In the genomic region with DNA sequence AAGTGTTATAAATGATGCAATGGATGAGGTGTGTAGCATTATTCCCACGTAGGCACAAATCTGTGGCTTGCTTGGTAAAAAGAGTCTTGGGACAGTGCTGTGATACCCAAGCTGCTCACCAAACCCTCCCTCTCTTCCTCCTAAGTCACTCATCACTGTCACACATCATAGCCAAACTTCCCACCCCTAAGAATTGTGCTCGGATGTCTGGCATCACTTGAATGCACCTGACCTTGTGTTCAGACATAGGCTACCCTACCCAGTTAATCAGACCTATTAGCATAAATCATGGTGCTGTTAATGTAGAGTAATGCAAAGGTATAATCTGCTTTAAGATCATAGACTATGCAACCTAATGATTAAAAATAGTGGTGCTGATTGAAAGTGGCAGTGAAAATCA, we compare ENCODE assay signal across 20 cellular contexts.
DNase-seq lines count a peak whose midpoint lies in the region; ATAC-seq and TF ChIP-seq lines count a peak whose summit lies in the region.
"Had no signal": no experiment of that assay in that cellular context is flagged by ENCODE, and none has a peak within 500 bp of the region (broad histone marks: within the 10 kb centered on the region; RNA-seq: fewer than 3 reads in every experiment).

No MANE protein-coding gene starts in this region.

- H2AFZ ChIP-seq in Karpas-422 (ENCODE audit: low read length) (no peak overlapping the region), neural progenitor cell (replicated peaks) (no peak overlapping the region)

- H3F3A ChIP-seq in neural progenitor cell (ENCODE audit: low read depth) = peaks cover 11% of the 10 kb centered on the region

- H3K9me3 Mint-ChIP-seq in neural progenitor cell = peaks cover 17% of the 10 kb centered on the region

- no peak overlapping the region for H3K4me3 ChIP-seq in Karpas-422 (ENCODE audit: low read length)
- H3K4me3 ChIP-seq in neural progenitor cell = no peak overlapping the region
- H3K4me3 ChIP-seq in heart left ventricle = no peak overlapping the region
- H3K4me3 ChIP-seq: BLaER1 had no signal

- H3K4me2 ChIP-seq in Karpas-422 (ENCODE audit: low read depth, low read length, poor library complexity, severe bottlenecking) (no peak overlapping the region), neural progenitor cell (no peak overlapping the region)
- H3K4me2 ChIP-seq: BLaER1 had no signal

- no peak overlapping the region for H3K9ac ChIP-seq in Karpas-422 (ENCODE audit: low read length)
- H3K9ac ChIP-seq in neural progenitor cell = no peak overlapping the region
- H3K9ac ChIP-seq: BLaER1 had no signal

- TF ChIP-seq CTCF in neural progenitor cell (IDR thresholded peaks at IDR 0.05) (no peak), heart left ventricle (IDR thresholded peaks at IDR 0.05) (no peak)

- 49 to 65% (median 60%) methylated on average over 2 of the region's 2 CpGs for WGBS in heart left ventricle, 4 donors

- H3K27ac ChIP-seq in Karpas-422 (ENCODE audit: low read length) (peak overlapping the region; percentile 50), neural progenitor cell (no peak overlapping the region), heart left ventricle (no peak overlapping the region)
- H3K27ac ChIP-seq: BLaER1 had no signal

- H3K27ac Mint-ChIP-seq in neural progenitor cell = peak overlapping the region; percentile 9
- H3K27ac Mint-ChIP-seq: CD14-positive monocyte; CD4-positive, alpha-beta memory T cell; CD4-positive, CD25-positive, alpha-beta regulatory T cell; CD8-positive, alpha-beta memory T cell had no signal

- H3K4me3 Mint-ChIP-seq in neural progenitor cell = no peak overlapping the region
- H3K4me3 Mint-ChIP-seq: CD14-positive monocyte; CD4-positive, alpha-beta memory T cell; CD4-positive, CD25-positive, alpha-beta regulatory T cell; CD8-positive, alpha-beta memory T cell had no signal

- TF ChIP-seq POLR2A in heart left ventricle (IDR thresholded peaks at IDR 0.05) = no peak

- H3K4me1 Mint-ChIP-seq in neural progenitor cell = peaks cover 23% of the 10 kb centered on the region
- H3K4me1 Mint-ChIP-seq: CD14-positive monocyte; CD4-positive, alpha-beta memory T cell; CD4-positive, CD25-positive, alpha-beta regulatory T cell; CD8-positive, alpha-beta memory T cell had no signal

- peaks cover 14% of the 10 kb centered on the region for H3K4me1 ChIP-seq in Karpas-422 (ENCODE audit: low read length)
- peaks cover 20% of the 10 kb centered on the region for H3K4me1 ChIP-seq in neural progenitor cell
- no peaks in the 10 kb centered on the region for H3K4me1 ChIP-seq in heart left ventricle
- H3K4me1 ChIP-seq: BE2C, BLaER1 had no signal

- no peaks in the 10 kb centered on the region for H4K20me1 ChIP-seq in Karpas-422 (ENCODE audit: insufficient read depth, low read depth, low read length)
- no peaks in the 10 kb centered on the region for H4K20me1 ChIP-seq in neural progenitor cell (ENCODE audit: low read depth)
- H4K20me1 ChIP-seq: BLaER1 had no signal

- DNase-seq in Karpas-422 (no peak), SK-N-DZ (ENCODE audit: low spot score) (peak; percentile 56), neural progenitor cell (ENCODE audit: low spot score) (no peak), heart left ventricle (no peak)
- DNase-seq: 8988T; ACHN; BE2C; C1 segment of cervical spinal cord; CD4-positive, alpha-beta memory T cell; CD4-positive, CD25-positive, alpha-beta regulatory T cell; CD8-positive, alpha-beta memory T cell; COR-L47; DMS 273 treated with DMSO at 0.1 percent for 48 hours; DMS153; DMS53; DMS79 treated with DMSO at 0.1 percent for 48 hours; GF-D8 had no signal

- H3K36me3 Mint-ChIP-seq in neural progenitor cell = peaks cover 13% of the 10 kb centered on the region
- H3K36me3 Mint-ChIP-seq: CD14-positive monocyte; CD4-positive, alpha-beta memory T cell; CD4-positive, CD25-positive, alpha-beta regulatory T cell; CD8-positive, alpha-beta memory T cell had no signal

- intact Hi-C loops in heart left ventricle (cut with DNase I) = loop anchor here in 3 of 10 donors (5.0 to 10.0 kb wide), 4 partner anchors 61 to 384 kb away; no protein-coding TSS in a partner anchor

- H3K36me3 ChIP-seq in Karpas-422 (ENCODE audit: insufficient read depth, low read length) = no peaks in the 10 kb centered on the region
- H3K36me3 ChIP-seq in neural progenitor cell = no peaks in the 10 kb centered on the region
- H3K36me3 ChIP-seq in heart left ventricle = no peaks in the 10 kb centered on the region
- H3K36me3 ChIP-seq: BE2C, BLaER1 had no signal

- H3K9me3 ChIP-seq in Karpas-422 (ENCODE audit: low read length) (no peaks in the 10 kb centered on the region), neural progenitor cell (ENCODE audit: low read depth) (no peaks in the 10 kb centered on the region), heart left ventricle (no peaks in the 10 kb centered on the region)
- H3K9me3 ChIP-seq: BE2C, BLaER1 had no signal

- no peaks in the 10 kb centered on the region for H3K79me2 ChIP-seq in Karpas-422 (ENCODE audit: low read length)
- H3K79me2 ChIP-seq in neural progenitor cell (ENCODE audit: low read depth) = no peaks in the 10 kb centered on the region

- H3K27me3 ChIP-seq in Karpas-422 (ENCODE audit: low read length) (no peaks in the 10 kb centered on the region), neural progenitor cell (no peaks in the 10 kb centered on the region), heart left ventricle (no peaks in the 10 kb centered on the region)
- H3K27me3 ChIP-seq: BE2C, BLaER1 had no signal

- peaks cover 6% of the 10 kb centered on the region for H3K27me3 Mint-ChIP-seq in neural progenitor cell (ENCODE audit: insufficient read depth, low read depth)
- H3K27me3 Mint-ChIP-seq: CD4-positive, alpha-beta memory T cell; CD4-positive, CD25-positive, alpha-beta regulatory T cell; CD8-positive, alpha-beta memory T cell had no signal

- H3K9me2 ChIP-seq in Karpas-422 (replicated peaks; ENCODE audit: insufficient read depth, low read length) = no peaks in the 10 kb centered on the region

- ATAC-seq in heart left ventricle (no peak), GM18498 (IDR thresholded peaks at IDR 0.05; ENCODE audit: unreplicated experiment) (no peak)
